In the genomic region with DNA sequence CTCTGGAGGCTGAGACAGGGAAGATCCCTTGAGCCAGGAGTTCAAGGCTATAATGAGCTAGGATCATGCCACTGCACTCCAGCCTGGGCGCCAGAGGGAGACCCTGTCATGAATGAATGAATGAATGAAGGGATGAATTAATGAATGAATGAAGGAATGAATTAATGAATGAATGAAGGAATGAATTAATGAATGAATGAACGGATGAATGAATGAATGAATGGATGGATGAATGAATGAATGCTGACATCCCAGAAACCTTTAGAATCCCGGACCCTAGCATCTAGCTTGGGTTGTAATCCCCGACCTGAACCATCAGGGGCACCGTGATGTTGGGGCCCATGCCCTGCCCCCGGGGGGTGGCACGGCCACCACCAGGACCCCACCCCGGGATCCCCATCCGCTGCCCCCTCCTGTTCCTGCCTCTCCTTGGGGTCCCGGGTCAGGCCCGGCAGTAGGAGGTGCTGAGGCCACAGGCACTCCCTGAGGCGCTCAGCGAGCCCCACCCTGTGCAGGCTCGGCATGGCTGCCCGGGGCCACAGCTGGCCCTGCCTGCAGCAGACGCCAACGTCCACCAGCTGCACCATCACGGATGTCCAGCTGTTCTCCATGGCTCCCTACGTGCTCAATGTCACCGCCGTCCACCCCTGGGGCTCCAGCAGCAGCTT, we compare ENCODE assay signal across 1 cellular context.
TF ChIP-seq lines count a peak whose summit lies in the region.

No MANE protein-coding gene starts in this region.

TF ChIP-seq in GM23338, 12 proteins besides CTCF, POLR2A, EP300 and RAD21 (continued from another document):
- TF ChIP-seq, protein P1, sequence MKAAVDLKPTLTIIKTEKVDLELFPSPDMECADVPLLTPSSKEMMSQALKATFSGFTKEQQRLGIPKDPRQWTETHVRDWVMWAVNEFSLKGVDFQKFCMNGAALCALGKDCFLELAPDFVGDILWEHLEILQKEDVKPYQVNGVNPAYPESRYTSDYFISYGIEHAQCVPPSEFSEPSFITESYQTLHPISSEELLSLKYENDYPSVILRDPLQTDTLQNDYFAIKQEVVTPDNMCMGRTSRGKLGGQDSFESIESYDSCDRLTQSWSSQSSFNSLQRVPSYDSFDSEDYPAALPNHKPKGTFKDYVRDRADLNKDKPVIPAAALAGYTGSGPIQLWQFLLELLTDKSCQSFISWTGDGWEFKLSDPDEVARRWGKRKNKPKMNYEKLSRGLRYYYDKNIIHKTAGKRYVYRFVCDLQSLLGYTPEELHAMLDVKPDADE (IDR thresholded peaks at IDR 0.05), result no peak
- TF ChIP-seq ZNF114 (CRISPR knock-in tag; IDR thresholded peaks at IDR 0.05) (no peak), CREB1 (CRISPR knock-in tag; IDR thresholded peaks at IDR 0.05; ENCODE audit: low read depth) (no peak), EZH2phosphoT487 (IDR thresholded peaks at IDR 0.05; ENCODE audit: unreplicated experiment) (no peak), EZH2 (IDR thresholded peaks at IDR 0.05; ENCODE audit: low read depth, unreplicated experiment) (no peak)
- TF ChIP-seq, protein P2, sequence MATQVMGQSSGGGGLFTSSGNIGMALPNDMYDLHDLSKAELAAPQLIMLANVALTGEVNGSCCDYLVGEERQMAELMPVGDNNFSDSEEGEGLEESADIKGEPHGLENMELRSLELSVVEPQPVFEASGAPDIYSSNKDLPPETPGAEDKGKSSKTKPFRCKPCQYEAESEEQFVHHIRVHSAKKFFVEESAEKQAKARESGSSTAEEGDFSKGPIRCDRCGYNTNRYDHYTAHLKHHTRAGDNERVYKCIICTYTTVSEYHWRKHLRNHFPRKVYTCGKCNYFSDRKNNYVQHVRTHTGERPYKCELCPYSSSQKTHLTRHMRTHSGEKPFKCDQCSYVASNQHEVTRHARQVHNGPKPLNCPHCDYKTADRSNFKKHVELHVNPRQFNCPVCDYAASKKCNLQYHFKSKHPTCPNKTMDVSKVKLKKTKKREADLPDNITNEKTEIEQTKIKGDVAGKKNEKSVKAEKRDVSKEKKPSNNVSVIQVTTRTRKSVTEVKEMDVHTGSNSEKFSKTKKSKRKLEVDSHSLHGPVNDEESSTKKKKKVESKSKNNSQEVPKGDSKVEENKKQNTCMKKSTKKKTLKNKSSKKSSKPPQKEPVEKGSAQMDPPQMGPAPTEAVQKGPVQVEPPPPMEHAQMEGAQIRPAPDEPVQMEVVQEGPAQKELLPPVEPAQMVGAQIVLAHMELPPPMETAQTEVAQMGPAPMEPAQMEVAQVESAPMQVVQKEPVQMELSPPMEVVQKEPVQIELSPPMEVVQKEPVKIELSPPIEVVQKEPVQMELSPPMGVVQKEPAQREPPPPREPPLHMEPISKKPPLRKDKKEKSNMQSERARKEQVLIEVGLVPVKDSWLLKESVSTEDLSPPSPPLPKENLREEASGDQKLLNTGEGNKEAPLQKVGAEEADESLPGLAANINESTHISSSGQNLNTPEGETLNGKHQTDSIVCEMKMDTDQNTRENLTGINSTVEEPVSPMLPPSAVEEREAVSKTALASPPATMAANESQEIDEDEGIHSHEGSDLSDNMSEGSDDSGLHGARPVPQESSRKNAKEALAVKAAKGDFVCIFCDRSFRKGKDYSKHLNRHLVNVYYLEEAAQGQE (IDR thresholded peaks at IDR 0.05; ENCODE audit: unreplicated experiment), result no peak
TF ChIP-seq in GM23338: peak in this region for 0.
